2 cellular contexts compared by ENCODE assay signal in genomic region chr3:41207355-41207754, GRCh38.
TF ChIP-seq lines count a peak whose summit lies in the region.

No MANE protein-coding gene starts in this region.

TF ChIP-seq in HepG2, 621 proteins besides CTCF, POLR2A, EP300 and RAD21 (continued from another document):
- no peak for TF ChIP-seq ZNF512B (CRISPR knock-in tag; IDR thresholded peaks at IDR 0.05; ENCODE audit: borderline replicate concordance)
- TF ChIP-seq FOXP4 (CRISPR knock-in tag; IDR thresholded peaks at IDR 0.05), result no peak

TF ChIP-seq in WTC11, 78 proteins besides CTCF, POLR2A, EP300 and RAD21 (continued from another document):
- TF ChIP-seq ZNF281 (CRISPR knock-in tag; IDR thresholded peaks at IDR 0.05) (no peak), ELF4 (CRISPR knock-in tag; IDR thresholded peaks at IDR 0.05; ENCODE audit: low read depth) (no peak), ZBTB21 (CRISPR knock-in tag; IDR thresholded peaks at IDR 0.05; ENCODE audit: borderline replicate concordance) (no peak), TP53 (CRISPR knock-in tag; IDR thresholded peaks at IDR 0.05) (no peak), GABPB1 (CRISPR knock-in tag; IDR thresholded peaks at IDR 0.05) (no peak)
